Comparison of ENCODE assay signal across 8 cellular contexts in genomic region chr4:15003891-15004700, GRCh38. TPM values are rescaled to one million over a fixed set of nuclear protein-coding genes. Genes with fewer than 3 reads are reported as not detected.
DNase-seq lines count a peak whose midpoint lies in the region; ATAC-seq and TF ChIP-seq lines count a peak whose summit lies in the region.

No MANE protein-coding gene starts in this region.

- ATAC-seq in HG03175 (IDR thresholded peaks at IDR 0.05; ENCODE audit: unreplicated experiment) (peak; percentile 4), WTC11 (peak; percentile 5), left colon (peak; percentile 18), GM21526 (IDR thresholded peaks at IDR 0.05; ENCODE audit: low FRiP score, unreplicated experiment) (no peak)

- TF ChIP-seq CTCF in GM10266 (IDR thresholded peaks at IDR 0.05; ENCODE audit: control insufficient read depth, insufficient read depth, low read depth, missing control alignments): no peak
- no peak for TF ChIP-seq CTCF in WTC11 (IDR thresholded peaks at IDR 0.05)

- H3K27ac Mint-ChIP-seq in WTC11: no peak overlapping the region

- peak; percentile 27 for DNase-seq in GM10266 (ENCODE audit: extremely low spot score)
- peak; percentile 55 for DNase-seq in WTC11 (ENCODE audit: low spot score)
- DNase-seq in caudate nucleus (lab: John Stamatoyannopoulos, UW): peak in 34 of 61 donors; percentile 5 to 73 (median 24)
- DNase-seq in left colon: peak; percentile 36 to 66
- peak; percentile 56 to 57 for DNase-seq in stimulated activated CD4-positive, alpha-beta T cell treated with anti-CD3 and anti-CD28 coated beads, Interleukin-2, amount 100 ng/mL, for 24 hours
- no peak for DNase-seq in NCI-H1436 (lab: John Stamatoyannopoulos, UW)

- no peaks in the 10 kb centered on the region for H3K36me3 Mint-ChIP-seq in WTC11

- H3K27me3 Mint-ChIP-seq in WTC11 (ENCODE audit: low read depth): peaks cover 26% of the 10 kb centered on the region

- peak overlapping the region; percentile 54 for H3K4me3 Mint-ChIP-seq in WTC11

- intact Hi-C loops in left colon (cut with DNase I, micrococcal nuclease): loop anchor here in 1 of 2 donors (10.0 kb wide), 1 partner anchor 661 kb away; no protein-coding TSS in a partner anchor

- POLR2A ChIA-PET in WTC11 (lab: Charles Lee): no interaction called here

- CTCF ChIA-PET in WTC11 (lab: Charles Lee): no interaction called here

- H3K4me1 Mint-ChIP-seq in WTC11: peaks cover 40% of the 10 kb centered on the region

- H3K9me3 Mint-ChIP-seq in WTC11: no peaks in the 10 kb centered on the region

- H3K27ac ChIP-seq in caudate nucleus (ENCODE audit: low read depth, low read length): peak overlapping the region; percentile 94

TF ChIP-seq in WTC11, 78 proteins besides CTCF, POLR2A, EP300 and RAD21:
- TF ChIP-seq RORB (CRISPR knock-in tag; IDR thresholded peaks at IDR 0.05): no peak
- TF ChIP-seq JAZF1 (CRISPR knock-in tag; IDR thresholded peaks at IDR 0.05): no peak
- no peak for TF ChIP-seq ZNF317 (CRISPR knock-in tag; IDR thresholded peaks at IDR 0.05; ENCODE audit: borderline replicate concordance, low read depth)

RNA-seq across cellular contexts. Expression of gene CPEB2, which starts 1.8 kb away (rescaled TPM):
- total RNA-seq in WTC11 (2021) (2.5 to 3.3 TPM (median 2.8 TPM) in 3 replicates), left colon (10 to 100 TPM; 24.7 to 33.2 TPM)
